In genomic region chr4:128468485-128468989, GRCh38 we compare ENCODE assay signal across 1 cellular context.
TF ChIP-seq lines count a peak whose summit lies in the region.

No MANE protein-coding gene starts in this region.

TF ChIP-seq in SK-N-SH, 30 proteins besides CTCF, POLR2A, EP300 and RAD21 (continued from another document):
- TF ChIP-seq, protein P1, sequence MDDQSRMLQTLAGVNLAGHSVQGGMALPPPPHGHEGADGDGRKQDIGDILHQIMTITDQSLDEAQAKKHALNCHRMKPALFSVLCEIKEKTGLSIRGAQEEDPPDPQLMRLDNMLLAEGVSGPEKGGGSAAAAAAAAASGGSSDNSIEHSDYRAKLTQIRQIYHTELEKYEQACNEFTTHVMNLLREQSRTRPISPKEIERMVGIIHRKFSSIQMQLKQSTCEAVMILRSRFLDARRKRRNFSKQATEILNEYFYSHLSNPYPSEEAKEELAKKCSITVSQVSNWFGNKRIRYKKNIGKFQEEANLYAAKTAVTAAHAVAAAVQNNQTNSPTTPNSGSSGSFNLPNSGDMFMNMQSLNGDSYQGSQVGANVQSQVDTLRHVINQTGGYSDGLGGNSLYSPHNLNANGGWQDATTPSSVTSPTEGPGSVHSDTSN (IDR thresholded peaks at IDR 0.05) = peak; percentile 59
- TF ChIP-seq RXRA (IDR thresholded peaks at IDR 0.05; ENCODE audit: borderline replicate concordance, low read depth) (no peak), RCOR1 (IDR thresholded peaks at IDR 0.05; ENCODE audit: low read length) (no peak), NFIC (IDR thresholded peaks at IDR 0.05; ENCODE audit: borderline replicate concordance) (peak; percentile 46; the same call in 1 of the 2 replicates), FOSL2 (IDR thresholded peaks at IDR 0.05; ENCODE audit: borderline replicate concordance, low read depth) (no peak), POLR2AphosphoS5 (IDR thresholded peaks at IDR 0.05; ENCODE audit: low read depth, low read length) (no peak), MEF2A (IDR thresholded peaks at IDR 0.05; ENCODE audit: borderline replicate concordance, low read depth) (no peak), JUND (IDR thresholded peaks at IDR 0.05) (no peak), NRF1 (IDR thresholded peaks at IDR 0.05; ENCODE audit: low read depth, low read length) (no peak), MXI1 (IDR thresholded peaks at IDR 0.05; ENCODE audit: low read depth, low read length) (peak; percentile 42; the same call in 1 of the 2 replicates), GABPA (IDR thresholded peaks at IDR 0.05; ENCODE audit: low read depth) (no peak), FOXJ3 (CRISPR knock-in tag; IDR thresholded peaks at IDR 0.05) (no peak), GATA2 (CRISPR knock-in tag; IDR thresholded peaks at IDR 0.05) (no peak), SMC3 (IDR thresholded peaks at IDR 0.05; ENCODE audit: low read depth, low read length) (no peak), YY1 (IDR thresholded peaks at IDR 0.05; ENCODE audit: low read depth) (peak; percentile 55; the same call in 1 of the 2 replicates), TCF12 (IDR thresholded peaks at IDR 0.05) (no peak)
- TF ChIP-seq, protein P2, sequence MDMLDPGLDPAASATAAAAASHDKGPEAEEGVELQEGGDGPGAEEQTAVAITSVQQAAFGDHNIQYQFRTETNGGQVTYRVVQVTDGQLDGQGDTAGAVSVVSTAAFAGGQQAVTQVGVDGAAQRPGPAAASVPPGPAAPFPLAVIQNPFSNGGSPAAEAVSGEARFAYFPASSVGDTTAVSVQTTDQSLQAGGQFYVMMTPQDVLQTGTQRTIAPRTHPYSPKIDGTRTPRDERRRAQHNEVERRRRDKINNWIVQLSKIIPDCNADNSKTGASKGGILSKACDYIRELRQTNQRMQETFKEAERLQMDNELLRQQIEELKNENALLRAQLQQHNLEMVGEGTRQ (IDR thresholded peaks at IDR 0.05; ENCODE audit: borderline replicate concordance, low read depth, low read length) = peak; percentile 45
